21 cellular contexts compared by ENCODE assay signal in the genomic region with DNA sequence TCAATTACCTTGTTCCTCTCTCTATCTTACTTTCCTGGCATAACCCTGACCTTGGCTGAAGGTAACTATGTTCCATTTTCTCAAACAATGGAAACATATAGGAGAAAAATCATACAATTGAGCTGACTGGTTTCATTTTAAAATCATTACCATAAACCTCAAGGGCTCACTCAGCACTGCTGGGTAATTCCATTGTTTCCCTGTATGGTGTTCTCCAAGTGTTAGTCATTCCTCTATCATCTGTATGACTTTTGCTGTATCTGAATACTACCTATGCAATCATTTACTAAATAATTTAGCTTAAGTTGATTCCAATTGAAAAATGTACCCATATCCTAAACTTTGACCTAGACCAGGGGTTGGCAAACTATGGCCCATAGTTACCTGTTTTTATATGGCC. TPM values are rescaled to one million over a fixed set of nuclear protein-coding genes. Genes with fewer than 3 reads are reported as not detected.
DNase-seq lines count a peak whose midpoint lies in the region; ATAC-seq, FAIRE-seq and TF ChIP-seq lines count a peak whose summit lies in the region.
"Had no signal": no experiment of that assay in that cellular context is flagged by ENCODE, and none has a peak within 500 bp of the region (broad histone marks: within the 10 kb centered on the region; RNA-seq: fewer than 3 reads in every experiment).

No MANE protein-coding gene starts in this region.

- no peak for FAIRE-seq in RCC 7860 (lab: Jason Lieb, UNC)
- FAIRE-seq in endothelial cell of umbilical vein (lab: Jason Lieb, UNC): no peak

- H3K9me2 ChIP-seq in GM23248 (ENCODE audit: insufficient read depth): no peaks in the 10 kb centered on the region

- H3K36me3 ChIP-seq in GM23248 (ENCODE audit: low read depth) (no peaks in the 10 kb centered on the region), endothelial cell of umbilical vein (ENCODE audit: control insufficient read depth in 2 of 2, extremely low read depth in 1 of 2, insufficient read depth in 2 of 2, low read length in 2 of 2) (no peaks in the 10 kb centered on the region)
- H3K36me3 ChIP-seq: esophagus squamous epithelium, SJSA1, transverse colon had no signal

- H3K4me3 ChIP-seq in GM23248 (no peak overlapping the region), endothelial cell of umbilical vein (replicated peaks in 1 of 3; ENCODE audit: insufficient read depth in 1 of 3, low read depth in 1 of 3, low read length in 3 of 3) (no peak overlapping the region)
- H3K4me3 ChIP-seq: esophagus squamous epithelium, psoas muscle, SJSA1, skin epidermis, transverse colon had no signal

- CTCF ChIA-PET in endothelial cell of umbilical vein (lab: Charles Lee): interaction anchor here (0.7 to 1.3 kb wide), 3 partner anchors 10 to 32 kb away, joined by 3 to 6 read pairs (median 3); no protein-coding TSS in a partner anchor

- H3K9me1 ChIP-seq in endothelial cell of umbilical vein (replicated peaks; ENCODE audit: control insufficient read depth, extremely low read depth, insufficient read depth, low read length): no peaks in the 10 kb centered on the region

- H2AFZ ChIP-seq in GM23248 (no peak overlapping the region), endothelial cell of umbilical vein (ENCODE audit: low read depth, low read length) (no peak overlapping the region)

- no peak overlapping the region for H3K9ac ChIP-seq in GM23248
- H3K9ac ChIP-seq in endothelial cell of umbilical vein (replicated peaks; ENCODE audit: extremely low read depth, insufficient read depth, low read length): no peak overlapping the region

- H3K79me2 ChIP-seq in GM23248 (ENCODE audit: insufficient read depth) (no peaks in the 10 kb centered on the region), endothelial cell of umbilical vein (ENCODE audit: control insufficient read depth, insufficient read depth, low read length) (no peaks in the 10 kb centered on the region)

- POLR2A ChIA-PET in endothelial cell of umbilical vein (lab: Charles Lee): no interaction called here

- H3K9me3 ChIP-seq in GM23248 (ENCODE audit: low read depth): no peaks in the 10 kb centered on the region
- no peaks in the 10 kb centered on the region for H3K9me3 ChIP-seq in endothelial cell of umbilical vein (replicated peaks; ENCODE audit: control insufficient read depth, insufficient read depth, low read length)
- H3K9me3 ChIP-seq: esophagus squamous epithelium, psoas muscle, SJSA1, transverse colon had no signal

- H3K4me2 ChIP-seq in GM23248 (ENCODE audit: unreplicated experiment): no peak overlapping the region
- H3K4me2 ChIP-seq in endothelial cell of umbilical vein (ENCODE audit: insufficient read depth, low read length): no peak overlapping the region

- dilution Hi-C loops in endothelial cell of umbilical vein (cut with MboI; ENCODE audit: extremely low pct_ligation_motif_present, low sequenced_read_pairs): no loop called here

- H4K20me1 ChIP-seq in GM23248 (ENCODE audit: insufficient read depth) (no peaks in the 10 kb centered on the region), endothelial cell of umbilical vein (replicated peaks; ENCODE audit: control insufficient read depth, extremely low read depth, insufficient read depth, low read length) (no peaks in the 10 kb centered on the region)

- intact Hi-C loops in endothelial cell of umbilical vein (cut with micrococcal nuclease) (no loop called here), left ventricle myocardium superior (cut with micrococcal nuclease) (no loop called here)

- ATAC-seq in left ventricle myocardium superior: no peak
- ATAC-seq: psoas muscle had no signal

- TF ChIP-seq POLR2A in endothelial cell of umbilical vein (IDR thresholded peaks at IDR 0.05; ENCODE audit: low read depth, low read length): no peak

- H3F3A ChIP-seq in GM23248 (ENCODE audit: insufficient read depth): peaks cover 6% of the 10 kb centered on the region; the same call in 1 of the 2 replicates

- H3K4me1 ChIP-seq in GM23248 (ENCODE audit: insufficient read depth): peaks cover 20% of the 10 kb centered on the region; the same call in 1 of the 2 replicates
- H3K4me1 ChIP-seq in endothelial cell of umbilical vein (ENCODE audit: control insufficient read depth, extremely low read depth, insufficient read depth, low read length): peaks cover 12% of the 10 kb centered on the region
- H3K4me1 ChIP-seq: psoas muscle had no signal

- BruUV-seq in endothelial cell of umbilical vein (replicated peaks; lab: Mats Ljungman, UMichigan): no TSS peak

- DNase-seq in GM23248 (peak; percentile 50), RCC 7860 (ENCODE audit: low spot score) (peak; percentile 37), endothelial cell of umbilical vein (ENCODE audit: low read depth, low spot score) (peak; percentile 37), lung microvascular endothelial cell (ENCODE audit: low read depth in 2 of 2) (peak; percentile 18 to 46), left ventricle myocardium superior (no peak), Ammon's horn (ENCODE audit: low spot score) (no peak)
- DNase-seq in activated CD4-positive, CD25-positive, alpha-beta regulatory T cell (lab: John Stamatoyannopoulos, UW): no peak
- DNase-seq: activated T-cell treated with anti-CD3 and anti-CD28 coated beads, Interleukin-2, amount 50 U/mL, for 48 hours; AML-193; central memory CD4-positive, alpha-beta T cell; DND-41; effector CD4-positive, alpha-beta T cell; esophagus squamous epithelium; GOT3; head of caudate nucleus; NCI-H187; psoas muscle; T-helper 2 cell; transverse colon had no signal

- in situ Hi-C loops in GM23248 (cut with MboI): no loop called here

- H3K27ac ChIP-seq in GM23248: no peak overlapping the region
- no peak overlapping the region for H3K27ac ChIP-seq in endothelial cell of umbilical vein (ENCODE audit: insufficient read depth, low read depth, low read length)
- H3K27ac ChIP-seq: esophagus squamous epithelium, psoas muscle, SJSA1, skin epidermis, transverse colon had no signal

- no peak for TF ChIP-seq CTCF in endothelial cell of umbilical vein (IDR thresholded peaks at IDR 0.05; ENCODE audit: extremely low read depth in 1 of 2, insufficient read depth in 1 of 2, low read depth in 1 of 2, low read length in 2 of 2)

- no peaks in the 10 kb centered on the region for H3K27me3 ChIP-seq in GM23248 (replicated peaks; ENCODE audit: insufficient read depth)
- H3K27me3 ChIP-seq in endothelial cell of umbilical vein (ENCODE audit: control insufficient read depth in 2 of 2, insufficient read depth in 2 of 2, low read length in 2 of 2): no peaks in the 10 kb centered on the region
- H3K27me3 ChIP-seq: esophagus squamous epithelium, SJSA1, transverse colon had no signal

TF ChIP-seq in endothelial cell of umbilical vein, 7 proteins besides CTCF, POLR2A, EP300 and RAD21:
- no peak for TF ChIP-seq EZH2 (IDR thresholded peaks at IDR 0.05; ENCODE audit: borderline replicate concordance, low read depth, low read length, severe bottlenecking)
- no peak for TF ChIP-seq POLR2AphosphoS5 (IDR thresholded peaks at IDR 0.05; ENCODE audit: insufficient read depth, low read depth, low read length)
- TF ChIP-seq, protein P1, sequence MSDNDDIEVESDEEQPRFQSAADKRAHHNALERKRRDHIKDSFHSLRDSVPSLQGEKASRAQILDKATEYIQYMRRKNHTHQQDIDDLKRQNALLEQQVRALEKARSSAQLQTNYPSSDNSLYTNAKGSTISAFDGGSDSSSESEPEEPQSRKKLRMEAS (IDR thresholded peaks at IDR 0.05; ENCODE audit: insufficient read depth, insufficient read length): no peak
- no peak for TF ChIP-seq MYC (IDR thresholded peaks at IDR 0.05; ENCODE audit: low read depth, low read length)
- TF ChIP-seq GATA2 (IDR thresholded peaks at IDR 0.05; ENCODE audit: insufficient read depth, insufficient read length, low read depth, low read length): no peak
- TF ChIP-seq JUN (IDR thresholded peaks at IDR 0.05; ENCODE audit: borderline replicate concordance, insufficient read depth, insufficient read length, low read depth): no peak
- TF ChIP-seq FOS (IDR thresholded peaks at IDR 0.05; ENCODE audit: borderline replicate concordance, insufficient read depth, low read length): no peak

RNA-seq across cellular contexts. Expression of gene CCDC170, which starts 8.2 kb away (rescaled TPM):
- 0.11 TPM in 1 of 2 replicates, not detected in the other for total RNA-seq in GM23248 (2014; rRNA removed; shearing (Covaris generic))
- 0.27 and 0.49 TPM in 2 replicates for polyA plus RNA-seq in GM23248 (2016; fragmentation: Nextera tagmentation; extraction: Ambion mirVana)
- 0.07 and 0.53 TPM in 2 replicates for total RNA-seq in endothelial cell of umbilical vein
- 0.13 and 0.21 TPM in 2 replicates for polyA plus RNA-seq in endothelial cell of umbilical vein
- 0.12 and 0.14 TPM in 2 replicates for polyA plus RNA-seq in endothelial cell of umbilical vein (2011; cell fraction: cytosol; rRNA removed)
- 0.22 and 0.28 TPM in 2 replicates for polyA plus RNA-seq in endothelial cell of umbilical vein (2011; cell fraction: nucleus; rRNA removed)
- 0.39 and 0.71 TPM in 2 replicates for polyA plus RNA-seq in endothelial cell of umbilical vein (2012)
- polyA minus RNA-seq in endothelial cell of umbilical vein: 0.34 and 1.7 TPM in 2 replicates
- polyA minus RNA-seq in endothelial cell of umbilical vein (2011; cell fraction: cytosol; rRNA and poly(A)+ RNA removed): not detected
- polyA minus RNA-seq in endothelial cell of umbilical vein (2011; cell fraction: nucleus; rRNA and poly(A)+ RNA removed): 0.14 TPM in 2 replicates
- total RNA-seq in lung microvascular endothelial cell: under 0.01 TPM in 1 of 2 replicates, not detected in the other
- total RNA-seq in left ventricle myocardium superior: 0.47 TPM

RNA-seq across cellular contexts. Expression of gene RMND1, which starts 33.7 kb away (rescaled TPM):
- 29.9 and 31.1 TPM in 2 replicates for total RNA-seq in GM23248 (2014; rRNA removed; shearing (Covaris generic))
- polyA plus RNA-seq in GM23248 (2016; fragmentation: Nextera tagmentation; extraction: Ambion mirVana) (25.6 and 30.6 TPM in 2 replicates), endothelial cell of umbilical vein (4.1 and 6.3 TPM in 2 replicates)
- total RNA-seq in endothelial cell of umbilical vein (17.2 and 21.4 TPM in 2 replicates), lung microvascular endothelial cell (15.1 and 24.2 TPM in 2 replicates), left ventricle myocardium superior (18.7 TPM)
- polyA plus RNA-seq in endothelial cell of umbilical vein (2011; cell fraction: cytosol; rRNA removed): 11.2 and 12.4 TPM in 2 replicates
- 7.9 and 10.5 TPM in 2 replicates for polyA plus RNA-seq in endothelial cell of umbilical vein (2011; cell fraction: nucleus; rRNA removed)
- 16.0 and 22.0 TPM in 2 replicates for polyA plus RNA-seq in endothelial cell of umbilical vein (2012)
- 14.9 and 15.0 TPM in 2 replicates for polyA minus RNA-seq in endothelial cell of umbilical vein
- polyA minus RNA-seq in endothelial cell of umbilical vein (2011; cell fraction: cytosol; rRNA and poly(A)+ RNA removed): 5.6 TPM
- 18.8 and 20.5 TPM in 2 replicates for polyA minus RNA-seq in endothelial cell of umbilical vein (2011; cell fraction: nucleus; rRNA and poly(A)+ RNA removed)

Comparison
In these comparisons a context has a peak if more than half of its experiments do, and no peak if none do; other contexts are left out.
1. DNase-seq: peak in GM23248 (single experiment), RCC 7860 (single experiment), endothelial cell of umbilical vein (single experiment) and lung microvascular endothelial cell (2 of 2); none in left ventricle myocardium superior (single experiment), Ammon's horn (single experiment) and activated CD4-positive, CD25-positive, alpha-beta regulatory T cell (0 of 4).